In the genomic region with DNA sequence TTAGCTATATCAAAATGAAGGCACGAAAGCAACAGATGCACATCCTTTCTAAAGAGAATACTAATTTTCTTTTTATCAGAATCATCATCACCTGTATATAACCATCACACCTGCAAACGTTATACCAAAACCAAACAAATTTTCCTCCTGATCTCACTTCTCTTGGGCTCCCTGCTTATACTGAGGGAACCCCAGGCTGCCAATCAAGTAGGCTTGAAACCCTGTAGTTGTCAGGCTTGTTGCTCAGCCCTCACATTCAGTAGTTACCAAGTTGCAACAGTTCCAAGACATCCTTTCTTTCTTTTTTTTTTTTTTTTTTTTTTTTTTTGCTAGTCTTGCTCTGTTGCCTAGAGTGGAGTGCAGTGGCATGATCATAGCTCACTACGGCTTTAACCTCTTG, we compare ENCODE assay signal across 19 cellular contexts. TPM values are rescaled to one million over a fixed set of nuclear protein-coding genes. Genes with fewer than 3 reads are reported as not detected.
DNase-seq lines count a peak whose midpoint lies in the region; ATAC-seq and TF ChIP-seq lines count a peak whose summit lies in the region.
"Had no signal": no experiment of that assay in that cellular context is flagged by ENCODE, and none has a peak within 500 bp of the region (broad histone marks: within the 10 kb centered on the region; RNA-seq: fewer than 3 reads in every experiment).

No MANE protein-coding gene starts in this region.

- H3K4me1 ChIP-seq in DOHH2 (ENCODE audit: control insufficient read depth, low read length), result peaks cover 91% of the 10 kb centered on the region
- peaks cover 8% of the 10 kb centered on the region; the same call in 1 of the 2 replicates for H3K4me1 ChIP-seq in HEK293 (ENCODE audit: control insufficient read depth, insufficient read depth, low read length)
- peaks cover 0 to 15% (median 4%) of the 10 kb centered on the region in 4 donors for H3K4me1 ChIP-seq in right lobe of liver
- H3K4me1 ChIP-seq: A549, HAP-1 had no signal

- no peaks in the 10 kb centered on the region for H3K27me3 ChIP-seq in DOHH2 (ENCODE audit: control insufficient read depth, low read length)
- no peaks in the 10 kb centered on the region for H3K27me3 ChIP-seq in right lobe of liver

- H3F3A ChIP-seq in DOHH2 (ENCODE audit: control insufficient read depth, insufficient read depth), result peaks cover 11% of the 10 kb centered on the region

- H3K27ac Mint-ChIP-seq in activated B cell treated with CpG ODN at 0.5 μM for 24 hours, result peak overlapping the region; percentile 21
- H3K27ac Mint-ChIP-seq in naive B cell, result peak overlapping the region; percentile 12 to 57 (median 37)
- H3K27ac Mint-ChIP-seq: CD4-positive, CD25-positive, alpha-beta regulatory T cell; CD8-positive, alpha-beta T cell; GM23338 had no signal

- H3K9me3 ChIP-seq in DOHH2 (ENCODE audit: control insufficient read depth, insufficient read depth, low read length) (no peaks in the 10 kb centered on the region), HEK293 (ENCODE audit: control insufficient read depth, insufficient read depth, low read depth, low read length) (no peaks in the 10 kb centered on the region), right lobe of liver (no peaks in the 10 kb centered on the region)
- H3K9me3 ChIP-seq: A549, Caco-2, HAP-1 had no signal

- H4K20me1 ChIP-seq in DOHH2 (ENCODE audit: control insufficient read depth, insufficient read depth, low read depth, low read length), result peaks cover 24% of the 10 kb centered on the region

- TF ChIP-seq POLR2A in right lobe of liver (IDR thresholded peaks at IDR 0.05), result no peak

- peak overlapping the region; percentile 14 for H3K4me2 ChIP-seq in DOHH2 (ENCODE audit: low read length)
- H3K4me2 ChIP-seq: A549, GM23338 had no signal

- 88% methylated on average over 3 of the region's 3 CpGs for whole genome bisulfite sequencing in right lobe of liver (ENCODE audit: insufficient coverage, low coverage, low lambda C conversion rate, missing lambda C conversion rate)

- TF ChIP-seq CTCF in DOHH2 (IDR thresholded peaks at IDR 0.05; ENCODE audit: low read depth, low read length, poor library complexity, severe bottlenecking) (no peak), HEK293 (tag by site-specific recombination; IDR thresholded peaks at IDR 0.05) (no peak), activated B cell treated with CpG ODN at 0.5 μM for 24 hours (IDR thresholded peaks at IDR 0.05) (no peak), right lobe of liver (IDR thresholded peaks at IDR 0.05) (no peak)

- H3K27ac ChIP-seq in DOHH2 (ENCODE audit: low read depth, low read length) (no peak overlapping the region), HEK293 (ENCODE audit: extremely low read depth, low read depth, low read length) (no peak overlapping the region), right lobe of liver (no peak overlapping the region)
- H3K27ac ChIP-seq: A549 had no signal

- intact Hi-C loops in activated B cell treated with CpG ODN at 0.5 μM for 24 hours (cut with micrococcal nuclease) (loop anchor here (2.0 kb wide), 1 partner anchor 17 kb away; no protein-coding TSS in a partner anchor), right lobe of liver (cut with DNase I) (no loop called here)

- H3K4me3 Mint-ChIP-seq in activated B cell treated with CpG ODN at 0.5 μM for 24 hours (no peak overlapping the region), naive B cell (peak overlapping the region in 4 of 8 donors; percentile 3 to 63 (median 16))
- H3K4me3 Mint-ChIP-seq: CD4-positive, CD25-positive, alpha-beta regulatory T cell; CD8-positive, alpha-beta T cell; GM23338 had no signal

- CTCF ChIA-PET in HEK293 (lab: Yijun Ruan, JAX), result interaction anchor here (0.8 to 1.1 kb wide), 3 partner anchors 28 to 194 kb away, joined by 3 to 4 read pairs (median 3); no protein-coding TSS in a partner anchor
- CTCF ChIA-PET in activated B cell treated with CpG ODN at 0.5 μM for 24 hours (lab: Charles Lee), result no interaction called here

- H3K4me3 ChIP-seq in DOHH2 (ENCODE audit: low read length) (no peak overlapping the region), HEK293 (ENCODE audit: low read depth, low read length) (no peak overlapping the region), right lobe of liver (no peak overlapping the region)
- H3K4me3 ChIP-seq: A549, GM23338, HAP-1 had no signal

- H3K9me2 ChIP-seq in DOHH2 (replicated peaks; ENCODE audit: control insufficient read depth, low read length), result no peaks in the 10 kb centered on the region

- H3K9me3 Mint-ChIP-seq in activated B cell treated with CpG ODN at 0.5 μM for 24 hours, result peaks cover 2% of the 10 kb centered on the region
- H3K9me3 Mint-ChIP-seq in naive B cell, result peaks cover 0 to 4% (median 0%) of the 10 kb centered on the region in 7 donors
- H3K9me3 Mint-ChIP-seq: CD8-positive, alpha-beta T cell had no signal

- DNase-seq in activated B cell treated with CpG ODN at 0.5 μM for 24 hours (no peak), naive B cell (no peak), DMS 273 treated with DMSO at 0.1 percent for 48 hours (lab: John Stamatoyannopoulos, UW) (no peak), right lobe of liver (no peak)
- no peak for DNase-seq in activated T-cell treated with anti-CD3 and anti-CD28 coated beads, Interleukin-2, amount 50 U/mL, for 48 hours
- DNase-seq: 8988T; ACHN; AML-193; C1 segment of cervical spinal cord; Caco-2; CD4-positive, CD25-positive, alpha-beta regulatory T cell; CD8-positive, alpha-beta T cell; DMS79; GF-D8 had no signal

- peaks cover 46% of the 10 kb centered on the region for H3K36me3 Mint-ChIP-seq in activated B cell treated with CpG ODN at 0.5 μM for 24 hours (ENCODE audit: low read depth)
- peaks cover 16 to 25% of the 10 kb centered on the region in 2 donors for H3K36me3 Mint-ChIP-seq in naive B cell
- H3K36me3 Mint-ChIP-seq: CD8-positive, alpha-beta T cell had no signal

- H3K36me3 ChIP-seq in DOHH2 (ENCODE audit: control insufficient read depth, low read length), result peaks cover 51% of the 10 kb centered on the region
- no peaks in the 10 kb centered on the region for H3K36me3 ChIP-seq in HEK293 (ENCODE audit: control insufficient read depth in 2 of 2, insufficient read depth in 1 of 2, low read length in 2 of 2)
- H3K36me3 ChIP-seq in right lobe of liver, result no peaks in the 10 kb centered on the region
- H3K36me3 ChIP-seq: HAP-1 had no signal

- H3K4me1 Mint-ChIP-seq in activated B cell treated with CpG ODN at 0.5 μM for 24 hours, result peaks cover 88% of the 10 kb centered on the region
- H3K4me1 Mint-ChIP-seq in naive B cell, result peaks cover 82 to 96% (median 91%) of the 10 kb centered on the region in 3 donors

- POLR2A ChIA-PET in HEK293 (lab: Yijun Ruan, JAX) (no interaction called here), activated B cell treated with CpG ODN at 0.5 μM for 24 hours (lab: Charles Lee) (interaction anchor here (0.5 to 2.0 kb wide), 4 partner anchors 8 to 82 kb away, joined by 4 to 5 read pairs (median 4); a partner anchor contains a TSS)

- H3K79me2 ChIP-seq in DOHH2 (ENCODE audit: control insufficient read depth, low read length), result peaks cover 100% of the 10 kb centered on the region

- ATAC-seq in activated B cell treated with CpG ODN at 0.5 μM for 24 hours (ENCODE audit: low read depth) (no peak), naive B cell (ENCODE audit: low read depth in 2 of 2) (peak in 1 of 2 donors; percentile 9), right lobe of liver (no peak)
- ATAC-seq: A549; CD8-positive, alpha-beta T cell; GM23338 had no signal

- H3K27me3 Mint-ChIP-seq in activated B cell treated with CpG ODN at 0.5 μM for 24 hours (no peaks in the 10 kb centered on the region), naive B cell (no peaks in the 10 kb centered on the region)
- H3K27me3 Mint-ChIP-seq: CD4-positive, CD25-positive, alpha-beta regulatory T cell had no signal

TF ChIP-seq in HEK293, 187 proteins besides CTCF, POLR2A, EP300 and RAD21:
- peak; percentile 86 for TF ChIP-seq ZNF510 (tag by site-specific recombination; IDR thresholded peaks at IDR 0.05; ENCODE audit: insufficient replicate concordance)
- no peak for TF ChIP-seq ZNF132 (tag by site-specific recombination; IDR thresholded peaks at IDR 0.05; ENCODE audit: borderline replicate concordance)

RNA-seq across cellular contexts. Expression of a gene that starts 12.7 kb away (rescaled TPM):
- total RNA-seq in activated B cell treated with CpG ODN at 0.5 μM for 24 hours, result 124 and 127 TPM in 2 replicates
- 100 to 1,000 TPM; 126 to 197 (median 155) TPM for polyA plus RNA-seq in naive B cell (ENCODE audit: low read depth in 6 of 6)
- 10 to 100 TPM in 1 of 6 experiments, 1 to 10 TPM in 5; 5.3 to 10.2 (median 8.3) TPM for total RNA-seq in right lobe of liver

Comparison
In these comparisons a context has a peak if more than half of its experiments do, and no peak if none do; other contexts are left out.
1. RNA of a gene that starts 12.7 kb away (total RNA-seq): 124 to 127 TPM in activated B cell treated with CpG ODN at 0.5 μM for 24 hours; 5.3 to 10.2 TPM in right lobe of liver; every median in the first group is over 10 times any median in the second.